Comparison of ENCODE assay signal across 15 cellular contexts in genomic region chr7:157687845-157688244, GRCh38.
"Had no signal": no experiment of that assay in that cellular context is flagged by ENCODE, and none has a peak within 500 bp of the region (broad histone marks: within the 10 kb centered on the region; RNA-seq: fewer than 3 reads in every experiment).

No MANE protein-coding gene starts in this region.

- H3K27ac Mint-ChIP-seq: activated CD8-positive, alpha-beta memory T cell treated with anti-CD3 and anti-CD28 coated beads, Interleukin-2, amount 10 ng/mL, durations not matched to agents 7 days and 5 days; activated T-cell treated with anti-CD3 and anti-CD28 coated beads, Interleukin-2, amount 50 U/mL, for 24 hours; stimulated activated effector memory CD8-positive, alpha-beta T cell treated with anti-CD3 and anti-CD28 coated beads, Interleukin-12 subunit alpha, Interleukin-12 subunit beta, amount 100 ng/mL, for 72 hours had no signal

- H3K36me3 Mint-ChIP-seq: activated CD8-positive, alpha-beta memory T cell treated with anti-CD3 and anti-CD28 coated beads, Interleukin-2, amount 10 ng/mL, durations not matched to agents 7 days and 5 days; stimulated activated effector memory CD8-positive, alpha-beta T cell treated with anti-CD3 and anti-CD28 coated beads, Interleukin-12 subunit alpha, Interleukin-12 subunit beta, amount 100 ng/mL, for 72 hours had no signal

- H3K4me2 ChIP-seq: smooth muscle cell had no signal

- ATAC-seq: activated CD8-positive, alpha-beta memory T cell treated with anti-CD3 and anti-CD28 coated beads, Interleukin-2, amount 10 ng/mL, durations not matched to agents 7 days and 5 days; heart left ventricle; left ventricle myocardium superior; right cardiac atrium; stimulated activated effector memory CD8-positive, alpha-beta T cell treated with anti-CD3 and anti-CD28 coated beads, Interleukin-12 subunit alpha, Interleukin-12 subunit beta, amount 100 ng/mL, for 72 hours had no signal

- H3K4me3 ChIP-seq: colonic mucosa, heart left ventricle, smooth muscle cell, tibial artery had no signal

- H3K4me1 ChIP-seq: colonic mucosa had no signal

- DNase-seq: activated CD4-positive, alpha-beta T cell treated with anti-CD3 and anti-CD28 coated beads, Interleukin-2, amount 50 U/mL, for 48 hours; activated CD8-positive, alpha-beta memory T cell treated with anti-CD3 and anti-CD28 coated beads, Interleukin-2, amount 10 ng/mL, durations not matched to agents 7 days and 5 days; caudate nucleus; colonic mucosa; effector CD4-positive, alpha-beta T cell; foreskin melanocyte; heart left ventricle; left ventricle myocardium superior; mesendoderm; right cardiac atrium had no signal

- H3K36me3 ChIP-seq: colonic mucosa, heart left ventricle, tibial artery had no signal

- H3K27ac ChIP-seq: colonic mucosa, heart left ventricle, tibial artery had no signal

- H3K4me3 Mint-ChIP-seq: activated CD8-positive, alpha-beta memory T cell treated with anti-CD3 and anti-CD28 coated beads, Interleukin-2, amount 10 ng/mL, durations not matched to agents 7 days and 5 days; activated T-cell treated with anti-CD3 and anti-CD28 coated beads, Interleukin-2, amount 50 U/mL, for 24 hours; stimulated activated effector memory CD8-positive, alpha-beta T cell treated with anti-CD3 and anti-CD28 coated beads, Interleukin-12 subunit alpha, Interleukin-12 subunit beta, amount 100 ng/mL, for 72 hours had no signal

- H3K9me3 ChIP-seq: colonic mucosa, heart left ventricle, tibial artery had no signal

- FAIRE-seq: kidney had no signal

- H3K9me3 Mint-ChIP-seq: activated T-cell treated with anti-CD3 and anti-CD28 coated beads, Interleukin-2, amount 50 U/mL, for 24 hours; stimulated activated effector memory CD8-positive, alpha-beta T cell treated with anti-CD3 and anti-CD28 coated beads, Interleukin-12 subunit alpha, Interleukin-12 subunit beta, amount 100 ng/mL, for 72 hours had no signal
